ENCODE assay signal across 26 cellular contexts in the genomic region with DNA sequence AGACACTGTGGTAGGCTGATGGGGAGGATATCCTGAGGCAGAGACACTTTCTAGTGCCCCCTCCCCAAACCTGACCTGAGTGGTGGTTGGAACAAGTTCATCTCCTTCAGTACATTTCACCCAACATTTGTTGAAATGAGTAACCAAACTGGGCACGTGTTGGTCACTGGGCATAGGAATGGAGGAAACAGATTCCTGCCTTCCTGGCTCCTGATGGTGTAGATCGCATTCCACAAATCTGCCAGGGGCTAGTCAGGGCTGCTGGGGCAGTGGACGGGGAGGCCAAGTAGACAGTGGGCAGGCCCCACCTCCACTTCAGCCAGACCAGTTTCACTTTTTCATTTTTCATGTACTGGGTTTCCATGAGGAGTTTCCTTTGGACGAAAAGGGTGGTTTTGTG. TPM values are rescaled to one million over a fixed set of nuclear protein-coding genes. Genes with fewer than 3 reads are reported as not detected.
"Had no signal": no experiment of that assay in that cellular context is flagged by ENCODE, and none has a peak within 500 bp of the region (broad histone marks: within the 10 kb centered on the region; RNA-seq: fewer than 3 reads in every experiment).

No MANE protein-coding gene starts in this region.

- H3K36me3 Mint-ChIP-seq: activated naive CD8-positive, alpha-beta T cell treated with anti-CD3 and anti-CD28 coated beads for 36 hours; natural killer cell treated with Interleukin-12 subunit alpha and Interleukin-12 subunit beta and Interleukin-15 and Interleukin-18, amount 100 ng/mL, for 72 hours; stimulated activated memory B cell treated with anti-CD40 and anti-IgM and Interleukin-4, amounts not matched to agents 10 μg/mL and 1 μg/mL and 100 μg/mL, for 72 hours; T-cell; WTC11 had no signal

- H3K27ac ChIP-seq: coronary artery, esophagus muscularis mucosa, pancreas, right lobe of liver had no signal

- H3K4me3 Mint-ChIP-seq: activated naive CD8-positive, alpha-beta T cell treated with anti-CD3 and anti-CD28 coated beads for 36 hours; activated T-cell treated with anti-CD3 and anti-CD28 coated beads, Interleukin-2, amount 50 U/mL, for 4 hours; natural killer cell treated with Interleukin-12 subunit alpha and Interleukin-12 subunit beta and Interleukin-15 and Interleukin-18, amount 100 ng/mL, for 72 hours; stimulated activated memory B cell treated with anti-CD40 and anti-IgM and Interleukin-4, amounts not matched to agents 10 μg/mL and 1 μg/mL and 100 μg/mL, for 72 hours; T-cell; WTC11 had no signal

- H3K9me3 ChIP-seq: esophagus muscularis mucosa, pancreas, right lobe of liver had no signal

- H3K9me3 Mint-ChIP-seq: activated naive CD8-positive, alpha-beta T cell treated with anti-CD3 and anti-CD28 coated beads for 36 hours; activated T-cell treated with anti-CD3 and anti-CD28 coated beads, Interleukin-2, amount 50 U/mL, for 4 hours; activated T-helper 2 cell treated with anti-CD3 and anti-CD28 coated beads, Interferon-gamma antibody, Interleukin-2, Interleukin-4, amounts not matched to agents 10 μg/mL and 5 μg/mL and 100 μg/mL, durations not matched to agents 14 hours and 24 hours and 36 hours; natural killer cell treated with Interleukin-12 subunit alpha and Interleukin-12 subunit beta and Interleukin-15 and Interleukin-18, amount 100 ng/mL, for 72 hours; stimulated activated memory B cell treated with anti-CD40 and anti-IgM and Interleukin-4, amounts not matched to agents 10 μg/mL and 1 μg/mL and 100 μg/mL, for 72 hours; T-cell; WTC11 had no signal

- H3K27me3 ChIP-seq: pancreas, right lobe of liver had no signal

- H3K4me3 ChIP-seq: coronary artery, esophagus muscularis mucosa, pancreas, right lobe of liver, smooth muscle cell had no signal

- DNase-seq: activated CD4-positive, alpha-beta T cell treated with anti-CD3 and anti-CD28 coated beads, Interleukin-2, amount 50 U/mL, for 48 hours; activated CD8-positive, alpha-beta memory T cell treated with anti-CD3 and anti-CD28 coated beads, Interleukin-2, amount 50 U/mL, for 48 hours; activated naive CD4-positive, alpha-beta T cell; activated naive CD8-positive, alpha-beta T cell treated with anti-CD3 and anti-CD28 coated beads for 36 hours; activated T-cell treated with anti-CD3 and anti-CD28 coated beads, Interleukin-2, amount 50 U/mL, for 4 hours; amygdala; cerebellar nuclear complex; hippocampal formation; left ventricle myocardium superior; mammary epithelial cell; pancreas; right lobe of liver; stimulated activated CD4-positive, alpha-beta T cell treated with anti-CD3 and anti-CD28 coated beads, Interleukin-15, amount 100 ng/mL, for 24 hours; T-cell; T-helper 9 cell; trophoblast cell had no signal

- H3K27ac Mint-ChIP-seq: activated naive CD8-positive, alpha-beta T cell treated with anti-CD3 and anti-CD28 coated beads for 36 hours; activated T-helper 2 cell treated with anti-CD3 and anti-CD28 coated beads, Interferon-gamma antibody, Interleukin-2, Interleukin-4, amounts not matched to agents 10 μg/mL and 5 μg/mL and 100 μg/mL, durations not matched to agents 14 hours and 24 hours and 36 hours; natural killer cell treated with Interleukin-12 subunit alpha and Interleukin-12 subunit beta and Interleukin-15 and Interleukin-18, amount 100 ng/mL, for 72 hours; stimulated activated memory B cell treated with anti-CD40 and anti-IgM and Interleukin-4, amounts not matched to agents 10 μg/mL and 1 μg/mL and 100 μg/mL, for 72 hours; T-cell; WTC11 had no signal

- H3K36me3 ChIP-seq: esophagus muscularis mucosa, pancreas, right lobe of liver had no signal

- H3K4me2 ChIP-seq: smooth muscle cell had no signal

RNA-seq across cellular contexts. Expression of gene ALX3, which starts 16.5 kb away (rescaled TPM):
- total RNA-seq: activated CD8-positive, alpha-beta memory T cell treated with anti-CD3 and anti-CD28 coated beads for 36 hours; activated naive CD8-positive, alpha-beta T cell treated with anti-CD3 and anti-CD28 coated beads for 36 hours; activated T-cell treated with anti-CD3 and anti-CD28 coated beads, Interleukin-2, amount 50 U/mL, for 4 hours; activated T-helper 2 cell treated with anti-CD3 and anti-CD28 coated beads, Interferon-gamma antibody, Interleukin-2, Interleukin-4, amounts not matched to agents 10 μg/mL and 5 μg/mL and 100 μg/mL, durations not matched to agents 14 hours and 24 hours and 36 hours; esophagus muscularis mucosa; left ventricle myocardium superior; mammary epithelial cell; natural killer cell treated with Interleukin-12 subunit alpha and Interleukin-12 subunit beta and Interleukin-15 and Interleukin-18, amount 100 ng/mL, for 72 hours; pancreas; pulmonary artery endothelial cell; right lobe of liver; smooth muscle cell; T-cell; temporal lobe had no signal
- polyA plus RNA-seq: mammary epithelial cell, smooth muscle cell had no signal

RNA-seq across cellular contexts. Expression of gene UBL4B, which starts 25.3 kb away (rescaled TPM):
- total RNA-seq: activated CD8-positive, alpha-beta memory T cell treated with anti-CD3 and anti-CD28 coated beads for 36 hours; activated naive CD8-positive, alpha-beta T cell treated with anti-CD3 and anti-CD28 coated beads for 36 hours; activated T-cell treated with anti-CD3 and anti-CD28 coated beads, Interleukin-2, amount 50 U/mL, for 4 hours; activated T-helper 2 cell treated with anti-CD3 and anti-CD28 coated beads, Interferon-gamma antibody, Interleukin-2, Interleukin-4, amounts not matched to agents 10 μg/mL and 5 μg/mL and 100 μg/mL, durations not matched to agents 14 hours and 24 hours and 36 hours; esophagus muscularis mucosa; left ventricle myocardium superior; mammary epithelial cell; natural killer cell treated with Interleukin-12 subunit alpha and Interleukin-12 subunit beta and Interleukin-15 and Interleukin-18, amount 100 ng/mL, for 72 hours; pancreas; pulmonary artery endothelial cell; right lobe of liver; smooth muscle cell; T-cell had no signal
- polyA plus RNA-seq: mammary epithelial cell, pancreas, smooth muscle cell had no signal
